Comparison of ENCODE assay signal across 20 cellular contexts in genomic region chr10:35382096-35382495, GRCh38.
"Had no signal": no experiment of that assay in that cellular context is flagged by ENCODE, and none has a peak within 500 bp of the region (broad histone marks: within the 10 kb centered on the region; RNA-seq: fewer than 3 reads in every experiment).

No MANE protein-coding gene starts in this region.

- H3K9me3 ChIP-seq: left lung, thyroid gland, uterus had no signal

- H3K36me3 ChIP-seq: left lung, thyroid gland, uterus had no signal

- H3K36me3 Mint-ChIP-seq: stimulated activated effector memory CD8-positive, alpha-beta T cell treated with anti-CD3 and anti-CD28 coated beads, Interleukin-12 subunit alpha, Interleukin-12 subunit beta, amount 100 ng/mL, for 72 hours had no signal

- H3K27ac ChIP-seq: coronary artery, hepatocyte, left lung, thyroid gland had no signal

- ATAC-seq: activated T-cell treated with anti-CD3 and anti-CD28 coated beads, Interleukin-2, amount 50 U/mL, for 72 hours; left lung; stimulated activated effector memory CD8-positive, alpha-beta T cell treated with anti-CD3 and anti-CD28 coated beads, Interleukin-12 subunit alpha, Interleukin-12 subunit beta, amount 100 ng/mL, for 72 hours had no signal

- H3K27me3 ChIP-seq: hepatocyte, left lung, thyroid gland, uterus had no signal

- H3K4me3 ChIP-seq: coronary artery, hepatocyte, left lung, thyroid gland, uterus had no signal

- H3K9me3 Mint-ChIP-seq: activated CD4-positive, alpha-beta T cell treated with anti-CD3 and anti-CD28 coated beads, Interleukin-2, amount 10 ng/mL, durations not matched to agents 7 days and 5 days; stimulated activated effector memory CD8-positive, alpha-beta T cell treated with anti-CD3 and anti-CD28 coated beads, Interleukin-12 subunit alpha, Interleukin-12 subunit beta, amount 100 ng/mL, for 72 hours had no signal

- DNase-seq: activated CD4-positive, alpha-beta T cell treated with anti-CD3 and anti-CD28 coated beads, Interleukin-2, amount 10 ng/mL, durations not matched to agents 7 days and 5 days; activated CD8-positive, alpha-beta memory T cell treated with anti-CD3 and anti-CD28 coated beads, Interleukin-2, amount 50 U/mL, for 48 hours; activated gamma-delta T cell; activated T-cell treated with anti-CD3 and anti-CD28 coated beads, Interleukin-2, amount 50 U/mL, for 72 hours; amniotic stem cell; central memory CD4-positive, alpha-beta T cell; effector memory CD4-positive, alpha-beta T cell; foreskin melanocyte; islet precursor cell; left lung; mesenchymal stem cell; stimulated activated CD4-positive, alpha-beta T cell treated with anti-CD3 and anti-CD28 coated beads, Interleukin-12 subunit alpha, Interleukin-12 subunit beta, amount 100 ng/mL, for 4 hours; stimulated activated CD4-positive, alpha-beta T cell treated with anti-CD3 and anti-CD28 coated beads, Interleukin-2, amount 100 ng/mL, for 24 hours; SW 1271; thyroid gland; uterus had no signal

- H3K27me3 Mint-ChIP-seq: activated CD4-positive, alpha-beta T cell treated with anti-CD3 and anti-CD28 coated beads, Interleukin-2, amount 10 ng/mL, durations not matched to agents 7 days and 5 days; activated naive CD8-positive, alpha-beta T cell had no signal

- H3K27ac Mint-ChIP-seq: activated CD4-positive, alpha-beta T cell treated with anti-CD3 and anti-CD28 coated beads, Interleukin-2, amount 10 ng/mL, durations not matched to agents 7 days and 5 days; activated naive CD8-positive, alpha-beta T cell; activated T-cell treated with anti-CD3 and anti-CD28 coated beads, Interleukin-2, amount 50 U/mL, for 72 hours; stimulated activated effector memory CD8-positive, alpha-beta T cell treated with anti-CD3 and anti-CD28 coated beads, Interleukin-12 subunit alpha, Interleukin-12 subunit beta, amount 100 ng/mL, for 72 hours had no signal

- H3K4me3 Mint-ChIP-seq: activated CD4-positive, alpha-beta T cell treated with anti-CD3 and anti-CD28 coated beads, Interleukin-2, amount 10 ng/mL, durations not matched to agents 7 days and 5 days; activated naive CD8-positive, alpha-beta T cell; activated T-cell treated with anti-CD3 and anti-CD28 coated beads, Interleukin-2, amount 50 U/mL, for 72 hours; stimulated activated effector memory CD8-positive, alpha-beta T cell treated with anti-CD3 and anti-CD28 coated beads, Interleukin-12 subunit alpha, Interleukin-12 subunit beta, amount 100 ng/mL, for 72 hours had no signal
